ENCODE assay signal across 6 cellular contexts in the genomic region with DNA sequence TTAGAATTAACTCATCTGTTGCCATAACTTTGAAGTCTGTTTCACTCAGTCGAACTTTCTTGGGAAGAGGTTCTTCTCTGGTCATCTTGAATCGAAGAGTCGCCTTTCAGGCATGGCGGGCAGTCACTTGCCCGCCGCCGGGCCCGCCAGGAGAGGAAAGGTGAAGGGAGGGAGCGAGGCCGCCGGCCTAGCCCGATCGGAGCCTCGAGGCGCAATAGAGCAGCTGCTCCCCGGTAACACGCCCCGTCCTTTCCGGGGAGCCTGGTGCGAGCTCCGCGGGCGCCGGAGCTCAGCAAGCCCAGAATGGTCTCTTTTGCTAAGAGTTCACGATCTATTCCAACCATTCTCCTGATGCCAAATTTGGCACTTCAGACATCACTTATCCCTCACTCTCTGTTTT.
"Had no signal": no experiment of that assay in that cellular context is flagged by ENCODE, and none has a peak within 500 bp of the region (broad histone marks: within the 10 kb centered on the region; RNA-seq: fewer than 3 reads in every experiment).

No MANE protein-coding gene starts in this region.

- H3K9me3 ChIP-seq: HAP-1 had no signal

- H3K4me1 ChIP-seq: HAP-1 had no signal

- H3K4me3 ChIP-seq: GM23338, HAP-1 had no signal

- H3K27ac ChIP-seq: HL-60 had no signal

- DNase-seq: HFFc6 had no signal

- ATAC-seq: GM23338, HCT116, HepG2 had no signal

- H3K36me3 ChIP-seq: HAP-1 had no signal
